ENCODE assay signal across 12 cellular contexts in the genomic region with DNA sequence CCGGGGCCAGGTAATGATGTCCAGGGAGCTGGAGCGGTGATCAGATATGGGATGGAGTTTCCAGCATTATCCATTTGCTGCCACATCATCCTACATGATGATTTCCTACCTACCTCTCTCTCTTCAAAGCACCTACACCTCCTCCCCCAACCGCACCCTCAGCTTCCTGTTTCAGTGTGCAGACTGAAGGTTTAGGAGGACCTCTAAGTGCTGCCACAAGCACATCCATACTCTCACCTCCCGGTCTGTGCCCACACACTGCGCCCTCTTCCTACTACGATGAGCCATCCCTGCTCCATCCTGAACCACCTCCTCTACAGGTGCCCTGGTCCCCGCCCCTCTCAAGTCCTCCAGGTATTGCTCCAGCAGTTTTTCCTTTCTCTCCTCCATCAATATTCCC.
A peak's percentile ranks its signal among the peaks of the same experiment; 100 is the strongest.
DNase-seq lines count a peak whose midpoint lies in the region; ATAC-seq and TF ChIP-seq lines count a peak whose summit lies in the region.
"Had no signal": no experiment of that assay in that cellular context is flagged by ENCODE, and none has a peak within 500 bp of the region (broad histone marks: within the 10 kb centered on the region; RNA-seq: fewer than 3 reads in every experiment).

No MANE protein-coding gene starts in this region.

- no peaks in the 10 kb centered on the region for H3K27me3 Mint-ChIP-seq in activated CD4-positive, alpha-beta T cell treated with anti-CD3 and anti-CD28 coated beads for 36 hours
- peaks cover 3% of the 10 kb centered on the region for H3K27me3 Mint-ChIP-seq in activated CD4-positive, alpha-beta T cell treated with anti-CD3 and anti-CD28 coated beads, Interleukin-2, amount 10 ng/mL, durations not matched to agents 24 days and 14 days
- H3K27me3 Mint-ChIP-seq in naive thymus-derived CD4-positive, alpha-beta T cell, result peaks cover 0 to 8% (median 0%) of the 10 kb centered on the region in 5 donors
- H3K27me3 Mint-ChIP-seq in Calu3 (ENCODE audit: unreplicated experiment), result no peaks in the 10 kb centered on the region

- H3K4me1 ChIP-seq in naive thymus-derived CD4-positive, alpha-beta T cell (ENCODE audit: control insufficient read depth in 2 of 2, insufficient read depth in 2 of 2, low read length in 2 of 2), result peaks cover 4 to 30% of the 10 kb centered on the region in 2 donors
- peaks cover 0 to 6% (median 2%) of the 10 kb centered on the region in 4 donors for H3K4me1 ChIP-seq in esophagus muscularis mucosa
- H3K4me1 ChIP-seq: parathyroid adenoma, tibial nerve had no signal

- H3K4me3 ChIP-seq in naive thymus-derived CD4-positive, alpha-beta T cell (ENCODE audit: low read length), result peak overlapping the region; percentile 7
- no peak overlapping the region for H3K4me3 ChIP-seq in esophagus muscularis mucosa
- H3K4me3 ChIP-seq: tibial nerve had no signal

- peaks cover 3% of the 10 kb centered on the region for H3K9me3 Mint-ChIP-seq in activated CD4-positive, alpha-beta T cell treated with anti-CD3 and anti-CD28 coated beads for 36 hours (ENCODE audit: low read depth)
- peaks cover 6% of the 10 kb centered on the region for H3K9me3 Mint-ChIP-seq in activated CD4-positive, alpha-beta T cell treated with anti-CD3 and anti-CD28 coated beads, Interleukin-2, amount 10 ng/mL, durations not matched to agents 24 days and 14 days
- H3K9me3 Mint-ChIP-seq in naive thymus-derived CD4-positive, alpha-beta T cell, result peaks cover 0 to 7% (median 0%) of the 10 kb centered on the region in 11 donors
- H3K9me3 Mint-ChIP-seq in Calu3 (ENCODE audit: low read depth, unreplicated experiment), result no peaks in the 10 kb centered on the region

- H3K36me3 ChIP-seq in naive thymus-derived CD4-positive, alpha-beta T cell (ENCODE audit: control insufficient read depth in 2 of 3, insufficient read depth in 3 of 3, low read length in 3 of 3), result no peaks in the 10 kb centered on the region
- H3K36me3 ChIP-seq in esophagus muscularis mucosa, result peaks cover 0 to 4% (median 0%) of the 10 kb centered on the region in 4 donors
- H3K36me3 ChIP-seq: tibial nerve had no signal

- 80% methylated on average over 7 of the region's 7 CpGs for WGBS in esophagus muscularis mucosa

- H3K9me3 ChIP-seq in naive thymus-derived CD4-positive, alpha-beta T cell (ENCODE audit: control insufficient read depth in 2 of 3, low read length in 3 of 3), result no peaks in the 10 kb centered on the region
- no peaks in the 10 kb centered on the region for H3K9me3 ChIP-seq in esophagus muscularis mucosa
- H3K9me3 ChIP-seq: tibial nerve had no signal

- TF ChIP-seq EP300 in esophagus muscularis mucosa (IDR thresholded peaks at IDR 0.05), result no peak

- peak; percentile 71 for ATAC-seq in activated CD4-positive, alpha-beta T cell treated with anti-CD3 and anti-CD28 coated beads for 36 hours
- ATAC-seq in HG02798 (IDR thresholded peaks at IDR 0.05; ENCODE audit: poor library complexity, unreplicated experiment), result peak; percentile 65
- ATAC-seq in naive thymus-derived CD4-positive, alpha-beta T cell, result peak; percentile 77

- H3K27ac ChIP-seq in naive thymus-derived CD4-positive, alpha-beta T cell (ENCODE audit: low read depth, low read length), result no peak overlapping the region
- no peak overlapping the region for H3K27ac ChIP-seq in esophagus muscularis mucosa (replicated peaks in 1 of 4)
- H3K27ac ChIP-seq: parathyroid adenoma, tibial nerve had no signal

- intact Hi-C loops in activated CD4-positive, alpha-beta T cell treated with anti-CD3 and anti-CD28 coated beads for 36 hours (cut with DNase I, micrococcal nuclease), result no loop called here
- intact Hi-C loops in activated CD4-positive, alpha-beta T cell treated with anti-CD3 and anti-CD28 coated beads, Interleukin-2, amount 10 ng/mL, durations not matched to agents 24 days and 14 days (cut with micrococcal nuclease), result no loop called here
- intact Hi-C loops in naive thymus-derived CD4-positive, alpha-beta T cell (cut with micrococcal nuclease), result no loop called here
- intact Hi-C loops in Calu3 (cut with micrococcal nuclease; ENCODE audit: unreplicated experiment) (no loop called here), esophagus muscularis mucosa (cut with DNase I) (no loop called here)

- POLR2A ChIA-PET in activated CD4-positive, alpha-beta T cell treated with anti-CD3 and anti-CD28 coated beads for 36 hours (lab: Charles Lee), result no interaction called here
- POLR2A ChIA-PET in naive thymus-derived CD4-positive, alpha-beta T cell (lab: Charles Lee), result no interaction called here

- no peak overlapping the region for H3K4me3 Mint-ChIP-seq in activated CD4-positive, alpha-beta T cell treated with anti-CD3 and anti-CD28 coated beads for 36 hours
- H3K4me3 Mint-ChIP-seq in activated CD4-positive, alpha-beta T cell treated with anti-CD3 and anti-CD28 coated beads, Interleukin-2, amount 10 ng/mL, durations not matched to agents 24 days and 14 days, result no peak overlapping the region
- no peak overlapping the region for H3K4me3 Mint-ChIP-seq in naive thymus-derived CD4-positive, alpha-beta T cell
- H3K4me3 Mint-ChIP-seq in Calu3 (ENCODE audit: low read depth, unreplicated experiment), result no peak overlapping the region

- TF ChIP-seq POLR2A in esophagus muscularis mucosa (IDR thresholded peaks at IDR 0.05; ENCODE audit: low read depth), result no peak

- no peak overlapping the region for H3K27ac Mint-ChIP-seq in activated CD4-positive, alpha-beta T cell treated with anti-CD3 and anti-CD28 coated beads for 36 hours
- H3K27ac Mint-ChIP-seq in activated CD4-positive, alpha-beta T cell treated with anti-CD3 and anti-CD28 coated beads, Interleukin-2, amount 10 ng/mL, durations not matched to agents 24 days and 14 days, result no peak overlapping the region
- H3K27ac Mint-ChIP-seq in naive thymus-derived CD4-positive, alpha-beta T cell, result no peak overlapping the region
- no peak overlapping the region for H3K27ac Mint-ChIP-seq in Calu3 (ENCODE audit: unreplicated experiment)

- DNase-seq in activated CD4-positive, alpha-beta T cell treated with anti-CD3 and anti-CD28 coated beads for 36 hours, result peak; percentile 57
- no peak for DNase-seq in activated CD4-positive, alpha-beta T cell treated with anti-CD3 and anti-CD28 coated beads for 1 hour
- DNase-seq in activated CD4-positive, alpha-beta T cell treated with anti-CD3 and anti-CD28 coated beads, Interleukin-2, amount 10 ng/mL, durations not matched to agents 24 days and 14 days, result peak; percentile 83
- DNase-seq in naive thymus-derived CD4-positive, alpha-beta T cell, result peak in 7 of 9 donors; percentile 28 to 64 (median 60)
- DNase-seq in Calu3 (no peak), NCI-H2081 (lab: John Stamatoyannopoulos, UW) (no peak), esophagus muscularis mucosa (ENCODE audit: extremely low spot score) (no peak)
- DNase-seq: 8988T, NCI-H2081 treated with DMSO at 0.1 percent for 48 hours had no signal

- TF ChIP-seq CTCF in Calu3 (IDR thresholded peaks at IDR 0.05; ENCODE audit: unreplicated experiment), result no peak
- TF ChIP-seq CTCF in esophagus muscularis mucosa (IDR thresholded peaks at IDR 0.05), result no peak

- no peaks in the 10 kb centered on the region for H3K27me3 ChIP-seq in naive thymus-derived CD4-positive, alpha-beta T cell (ENCODE audit: control insufficient read depth in 2 of 2, insufficient read depth in 2 of 2, low read length in 2 of 2)
- no peaks in the 10 kb centered on the region for H3K27me3 ChIP-seq in esophagus muscularis mucosa
- H3K27me3 ChIP-seq: tibial nerve had no signal

- CTCF ChIA-PET in activated CD4-positive, alpha-beta T cell treated with anti-CD3 and anti-CD28 coated beads for 36 hours (lab: Charles Lee), result interaction anchor here (0.7 kb wide), 1 partner anchor 522 kb away, joined by 3 read pairs; no protein-coding TSS in a partner anchor
- CTCF ChIA-PET in naive thymus-derived CD4-positive, alpha-beta T cell (lab: Charles Lee), result interaction anchor here (1.0 to 1.1 kb wide), 2 partner anchors 23 to 273 kb away, joined by 3 to 4 read pairs; no protein-coding TSS in a partner anchor
- CTCF ChIA-PET in Calu3 (lab: Charles Lee), result no interaction called here

- no TSS peak for BruUV-seq in Calu3 (replicated peaks; lab: Mats Ljungman, UMichigan)

- H3K36me3 Mint-ChIP-seq in activated CD4-positive, alpha-beta T cell treated with anti-CD3 and anti-CD28 coated beads for 36 hours (ENCODE audit: low read depth), result no peaks in the 10 kb centered on the region
- H3K36me3 Mint-ChIP-seq in activated CD4-positive, alpha-beta T cell treated with anti-CD3 and anti-CD28 coated beads, Interleukin-2, amount 10 ng/mL, durations not matched to agents 24 days and 14 days (ENCODE audit: low read depth), result no peaks in the 10 kb centered on the region
- no peaks in the 10 kb centered on the region for H3K36me3 Mint-ChIP-seq in naive thymus-derived CD4-positive, alpha-beta T cell
- peaks cover 5% of the 10 kb centered on the region for H3K36me3 Mint-ChIP-seq in Calu3 (ENCODE audit: insufficient read depth, unreplicated experiment)

- peaks cover 11% of the 10 kb centered on the region for H3K4me1 Mint-ChIP-seq in activated CD4-positive, alpha-beta T cell treated with anti-CD3 and anti-CD28 coated beads for 36 hours
- H3K4me1 Mint-ChIP-seq in activated CD4-positive, alpha-beta T cell treated with anti-CD3 and anti-CD28 coated beads, Interleukin-2, amount 10 ng/mL, durations not matched to agents 24 days and 14 days, result peaks cover 5% of the 10 kb centered on the region
- H3K4me1 Mint-ChIP-seq in naive thymus-derived CD4-positive, alpha-beta T cell, result peaks cover 5 to 25% (median 22%) of the 10 kb centered on the region in 7 donors
- peaks cover 9% of the 10 kb centered on the region for H3K4me1 Mint-ChIP-seq in Calu3 (ENCODE audit: low read depth, unreplicated experiment)

Comparison
In these comparisons a context has a peak if more than half of its experiments do, and no peak if none do; other contexts are left out.
1. DNase-seq: peak in activated CD4-positive, alpha-beta T cell treated with anti-CD3 and anti-CD28 coated beads for 36 hours (single experiment), activated CD4-positive, alpha-beta T cell treated with anti-CD3 and anti-CD28 coated beads, Interleukin-2, amount 10 ng/mL, durations not matched to agents 24 days and 14 days (single experiment) and naive thymus-derived CD4-positive, alpha-beta T cell (7 of 9); none in activated CD4-positive, alpha-beta T cell treated with anti-CD3 and anti-CD28 coated beads for 1 hour (single experiment), Calu3 (single experiment), NCI-H2081 (0 of 2) and esophagus muscularis mucosa (single experiment).
2. Peak in every context shown above with its lines, with median percentiles within 50 percentile points of each other: ATAC-seq.